18 cellular contexts compared by ENCODE assay signal in the genomic region with DNA sequence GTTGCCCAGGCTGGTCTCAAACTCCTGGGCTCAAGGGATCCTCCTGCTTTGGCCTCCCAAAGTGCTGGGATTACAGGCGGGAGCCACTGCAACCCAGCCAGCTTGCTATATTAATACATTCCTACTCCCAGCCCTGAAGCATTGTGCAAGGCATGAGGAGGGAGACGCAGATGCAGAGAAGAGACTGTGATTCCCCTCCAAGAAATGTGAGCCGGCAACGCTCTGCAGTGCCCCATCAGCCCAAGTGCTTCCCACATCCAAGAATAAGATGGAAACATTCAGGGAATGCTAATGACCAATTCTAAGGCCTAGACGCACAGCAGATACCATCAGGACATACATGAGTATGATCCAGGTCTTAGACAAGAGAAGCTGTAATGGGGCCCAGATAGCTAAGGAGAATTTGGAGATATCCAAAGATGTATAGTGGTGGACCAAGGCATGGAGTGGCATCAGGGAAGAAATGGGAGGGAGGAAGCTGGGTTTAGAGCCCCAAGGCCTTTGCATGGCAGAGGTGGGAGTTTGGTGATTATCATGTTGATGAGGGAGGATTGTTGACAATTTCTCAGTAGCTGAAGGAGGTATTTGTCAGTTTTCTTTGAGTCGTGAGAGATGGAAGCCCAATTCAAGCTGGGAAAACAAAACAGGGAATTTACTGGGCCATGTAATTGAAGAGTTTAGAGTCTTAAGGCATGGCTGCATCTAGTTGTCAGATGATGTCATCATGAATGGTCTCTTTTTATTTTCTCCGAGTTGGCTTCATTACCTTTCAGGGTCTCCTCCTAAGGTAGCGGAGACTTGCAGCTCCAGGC. TPM values are rescaled to one million over a fixed set of nuclear protein-coding genes. Genes with fewer than 3 reads are reported as not detected.
DNase-seq lines count a peak whose midpoint lies in the region; ATAC-seq and TF ChIP-seq lines count a peak whose summit lies in the region.
"Had no signal": no experiment of that assay in that cellular context is flagged by ENCODE, and none has a peak within 500 bp of the region (broad histone marks: within the 10 kb centered on the region; RNA-seq: fewer than 3 reads in every experiment).

No MANE protein-coding gene starts in this region.

- peak overlapping the region in 1 of 4 donors; percentile 55 for H3K4me3 Mint-ChIP-seq in CD4-positive, CD25-positive, alpha-beta regulatory T cell
- H3K4me3 Mint-ChIP-seq in dendritic cell treated with granulocyte-macrophage colony-stimulating factor and Interleukin-4, amounts not matched to agents 40 ng/mL and 50 ng/mL, for 4 days = no peak overlapping the region
- H3K4me3 Mint-ChIP-seq: activated CD4-positive, alpha-beta memory T cell treated with anti-CD3 and anti-CD28 coated beads, Interleukin-2, amount 10 ng/mL, durations not matched to agents 7 days and 5 days had no signal

- H3K79me2 ChIP-seq in osteoblast (ENCODE audit: insufficient read depth, low read length) = no peaks in the 10 kb centered on the region

- no peak overlapping the region for H2AFZ ChIP-seq in osteoblast (ENCODE audit: low read length)

- peak overlapping the region; percentile 9 to 65 (median 60) for H3K27ac Mint-ChIP-seq in CD4-positive, CD25-positive, alpha-beta regulatory T cell
- peak overlapping the region; percentile 90 for H3K27ac Mint-ChIP-seq in dendritic cell treated with granulocyte-macrophage colony-stimulating factor and Interleukin-4, amounts not matched to agents 40 ng/mL and 50 ng/mL, for 4 days
- H3K27ac Mint-ChIP-seq: activated CD4-positive, alpha-beta memory T cell treated with anti-CD3 and anti-CD28 coated beads, Interleukin-2, amount 10 ng/mL, durations not matched to agents 7 days and 5 days had no signal

- no peaks in the 10 kb centered on the region for H3K36me3 ChIP-seq in CD4-positive, CD25-positive, alpha-beta regulatory T cell (ENCODE audit: control insufficient read depth, insufficient read depth, low read length)
- H3K36me3 ChIP-seq in HUES48 (ENCODE audit: control insufficient read depth, insufficient read depth, low read length) (no peaks in the 10 kb centered on the region), osteoblast (ENCODE audit: insufficient read depth, low read length) (no peaks in the 10 kb centered on the region)
- H3K36me3 ChIP-seq: suprapubic skin, uterus had no signal

- H3K27me3 Mint-ChIP-seq in CD4-positive, CD25-positive, alpha-beta regulatory T cell = peaks cover 18% of the 10 kb centered on the region
- peaks cover 29% of the 10 kb centered on the region for H3K27me3 Mint-ChIP-seq in dendritic cell treated with granulocyte-macrophage colony-stimulating factor and Interleukin-4, amounts not matched to agents 40 ng/mL and 50 ng/mL, for 4 days

- peaks cover 6 to 48% (median 35%) of the 10 kb centered on the region in 4 donors for H3K4me1 Mint-ChIP-seq in CD4-positive, CD25-positive, alpha-beta regulatory T cell
- H3K4me1 Mint-ChIP-seq in dendritic cell treated with granulocyte-macrophage colony-stimulating factor and Interleukin-4, amounts not matched to agents 40 ng/mL and 50 ng/mL, for 4 days (ENCODE audit: low read depth) = peaks cover 82% of the 10 kb centered on the region

- intact Hi-C loops in dendritic cell treated with granulocyte-macrophage colony-stimulating factor and Interleukin-4, amounts not matched to agents 40 ng/mL and 50 ng/mL, for 4 days (cut with micrococcal nuclease) = no loop called here

- H3K4me2 ChIP-seq in osteoblast (ENCODE audit: insufficient read depth, low read length) = no peak overlapping the region

- no peaks in the 10 kb centered on the region for H3K9me3 ChIP-seq in CD4-positive, CD25-positive, alpha-beta regulatory T cell (ENCODE audit: control insufficient read depth in 2 of 2, low read length in 2 of 2)
- H3K9me3 ChIP-seq in HUES48 (ENCODE audit: control insufficient read depth, insufficient read depth, low read length) (no peaks in the 10 kb centered on the region), osteoblast (ENCODE audit: low read depth, low read length) (no peaks in the 10 kb centered on the region)
- H3K9me3 ChIP-seq: suprapubic skin, uterus had no signal

- peaks cover 0 to 2% (median 0%) of the 10 kb centered on the region in 7 donors for H3K9me3 Mint-ChIP-seq in CD4-positive, CD25-positive, alpha-beta regulatory T cell
- H3K9me3 Mint-ChIP-seq in dendritic cell treated with granulocyte-macrophage colony-stimulating factor and Interleukin-4, amounts not matched to agents 40 ng/mL and 50 ng/mL, for 4 days = no peaks in the 10 kb centered on the region
- H3K9me3 Mint-ChIP-seq: activated CD4-positive, alpha-beta memory T cell treated with anti-CD3 and anti-CD28 coated beads, Interleukin-2, amount 10 ng/mL, durations not matched to agents 7 days and 5 days; naive B cell had no signal

- H3K4me3 ChIP-seq in CD4-positive, CD25-positive, alpha-beta regulatory T cell (ENCODE audit: low read depth, low read length) = no peak overlapping the region
- H3K4me3 ChIP-seq in HUES48 (ENCODE audit: low read depth, low read length) (no peak overlapping the region), osteoblast (ENCODE audit: insufficient read depth, low read length) (no peak overlapping the region)
- H3K4me3 ChIP-seq: suprapubic skin, uterus had no signal

- no peak overlapping the region for H3K9ac ChIP-seq in HUES48 (ENCODE audit: low read depth, low read length)

- no peak for DNase-seq in CD4-positive, CD25-positive, alpha-beta regulatory T cell
- peak; percentile 82 for DNase-seq in osteoblast (ENCODE audit: insufficient read length, low spot score, missing footprints)
- DNase-seq: activated CD4-positive, alpha-beta memory T cell treated with anti-CD3 and anti-CD28 coated beads, Interleukin-2, amount 10 ng/mL, durations not matched to agents 7 days and 5 days; activated gamma-delta T cell; left colon; mesenchymal stem cell; naive B cell; NCI-H2107; NCI-H510A; T-helper 9 cell; uterus had no signal

- no peaks in the 10 kb centered on the region for H4K20me1 ChIP-seq in osteoblast (ENCODE audit: insufficient read depth, low read length)

- no peak for TF ChIP-seq CTCF in osteoblast (IDR thresholded peaks at IDR 0.05; ENCODE audit: extremely low read depth, low read depth, low read length)

- H3K27me3 ChIP-seq in CD4-positive, CD25-positive, alpha-beta regulatory T cell (ENCODE audit: control insufficient read depth, insufficient read depth, low read length) = peaks cover under 1% of the 10 kb centered on the region
- H3K27me3 ChIP-seq in HUES48 (ENCODE audit: control insufficient read depth, insufficient read depth, low read length) (peaks cover 8% of the 10 kb centered on the region; the same call in 1 of the 2 replicates), osteoblast (ENCODE audit: insufficient read depth, low read length) (peaks cover 33% of the 10 kb centered on the region)
- H3K27me3 ChIP-seq: suprapubic skin had no signal

- ATAC-seq in CD4-positive, CD25-positive, alpha-beta regulatory T cell (ENCODE audit: low read depth in 2 of 2) = no peak
- ATAC-seq in GM21360 (IDR thresholded peaks at IDR 0.05; ENCODE audit: unreplicated experiment) (no peak), HG03045 (IDR thresholded peaks at IDR 0.05; ENCODE audit: unreplicated experiment) (no peak), GM18502 (IDR thresholded peaks at IDR 0.05; ENCODE audit: poor library complexity, unreplicated experiment) (no peak)
- ATAC-seq: left colon, sciatic nerve had no signal

- peaks cover 3% of the 10 kb centered on the region for H3K36me3 Mint-ChIP-seq in CD4-positive, CD25-positive, alpha-beta regulatory T cell
- no peaks in the 10 kb centered on the region for H3K36me3 Mint-ChIP-seq in dendritic cell treated with granulocyte-macrophage colony-stimulating factor and Interleukin-4, amounts not matched to agents 40 ng/mL and 50 ng/mL, for 4 days (ENCODE audit: low read depth)
- H3K36me3 Mint-ChIP-seq: naive B cell had no signal

- no peak overlapping the region for H3K27ac ChIP-seq in CD4-positive, CD25-positive, alpha-beta regulatory T cell (ENCODE audit: insufficient read depth, low read length, poor library complexity, severe bottlenecking)
- H3K27ac ChIP-seq in HUES48 (ENCODE audit: low read depth, low read length) (peak overlapping the region; percentile 82), osteoblast (ENCODE audit: low read depth, low read length) (no peak overlapping the region)
- H3K27ac ChIP-seq: suprapubic skin, uterus had no signal

- peaks cover 43% of the 10 kb centered on the region for H3K4me1 ChIP-seq in CD4-positive, CD25-positive, alpha-beta regulatory T cell (ENCODE audit: control insufficient read depth, insufficient read depth, low read length, poor library complexity, severe bottlenecking)
- peaks cover 22% of the 10 kb centered on the region for H3K4me1 ChIP-seq in HUES48 (ENCODE audit: control insufficient read depth, insufficient read depth, low read length)
- peaks cover 15% of the 10 kb centered on the region for H3K4me1 ChIP-seq in osteoblast (ENCODE audit: insufficient read depth, low read length)

RNA-seq across cellular contexts. Expression of a gene that starts 2.9 kb away (rescaled TPM):
- 2.3 TPM for total RNA-seq in CD4-positive, CD25-positive, alpha-beta regulatory T cell
- 1 to 10 TPM; 2.5 to 6.7 (median 3.7) TPM for polyA plus RNA-seq in CD4-positive, CD25-positive, alpha-beta regulatory T cell
- total RNA-seq in osteoblast = 0.29 and 0.36 TPM in 2 replicates

RNA-seq across cellular contexts. Expression of a gene that starts 4.3 kb away (rescaled TPM):
- total RNA-seq in CD4-positive, CD25-positive, alpha-beta regulatory T cell = 1.5 TPM
- under 1 TPM; 0.09 to 0.88 (median 0.28) TPM for polyA plus RNA-seq in CD4-positive, CD25-positive, alpha-beta regulatory T cell
- total RNA-seq in osteoblast = 6.2 TPM in 2 replicates

RNA-seq across cellular contexts. Expression of a gene that starts 6.2 kb away (rescaled TPM):
- 115 TPM for total RNA-seq in CD4-positive, CD25-positive, alpha-beta regulatory T cell
- 10 to 100 TPM; 40.3 to 53.2 (median 50.4) TPM for polyA plus RNA-seq in CD4-positive, CD25-positive, alpha-beta regulatory T cell
- 50.1 and 71.3 TPM in 2 replicates for total RNA-seq in osteoblast

RNA-seq across cellular contexts. Expression of a gene that starts 33.3 kb away (rescaled TPM):
- 731 TPM for total RNA-seq in CD4-positive, CD25-positive, alpha-beta regulatory T cell
- polyA plus RNA-seq in CD4-positive, CD25-positive, alpha-beta regulatory T cell = 10 to 100 TPM in 2 of 4 donors, 1 to 10 TPM in 2; 5.2 to 12.7 (median 9.6) TPM
- total RNA-seq in osteoblast = 3.3 and 3.8 TPM in 2 replicates
